Comparison of ENCODE assay signal across 35 cellular contexts in the genomic region with DNA sequence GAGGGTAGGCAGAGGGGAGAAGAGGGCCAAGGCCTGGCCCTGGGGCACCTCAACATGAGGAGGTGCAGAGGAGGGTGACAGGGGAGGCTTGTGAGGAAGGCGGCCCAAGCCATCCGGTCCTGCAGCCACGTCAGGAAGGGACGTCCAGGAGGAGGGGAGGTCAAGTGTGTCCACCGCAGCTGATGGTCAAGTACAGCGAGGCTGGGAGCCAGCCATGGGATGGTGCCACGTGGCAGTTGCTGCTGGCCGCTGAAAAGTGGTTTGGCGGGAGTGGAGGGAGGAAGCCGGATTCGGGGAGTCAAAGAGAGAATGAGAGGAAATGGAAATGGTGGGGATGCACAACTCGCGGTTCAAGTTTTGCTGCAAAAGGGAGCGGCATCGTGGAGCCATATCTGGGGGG. TPM values are rescaled to one million over a fixed set of nuclear protein-coding genes. Genes with fewer than 3 reads are reported as not detected.
DNase-seq lines count a peak whose midpoint lies in the region; ATAC-seq and TF ChIP-seq lines count a peak whose summit lies in the region.
"Had no signal": no experiment of that assay in that cellular context is flagged by ENCODE, and none has a peak within 500 bp of the region (broad histone marks: within the 10 kb centered on the region; RNA-seq: fewer than 3 reads in every experiment).

No MANE protein-coding gene starts in this region.

- H3K27me3 ChIP-seq in trophoblast cell (ENCODE audit: insufficient read depth, low read length) (no peaks in the 10 kb centered on the region), prostate gland (replicated peaks; ENCODE audit: insufficient read depth) (no peaks in the 10 kb centered on the region)
- H3K27me3 ChIP-seq: body of pancreas, pancreas, right lobe of liver, SJCRH30, upper lobe of left lung had no signal

- DNase-seq in left cardiac atrium (peak; percentile 36), cardiac septum (ENCODE audit: low spot score) (no peak), head of caudate nucleus (peak in 41 of 42 donors; percentile 42 to 89 (median 69)), trophoblast cell (no peak), activated gamma-delta T cell treated with Interleukin-2 at 50 U/mL for 16 hours (no peak), prostate gland (ENCODE audit: low spot score) (no peak), DMS153 (lab: John Stamatoyannopoulos, UW) (no peak)
- DNase-seq: activated CD4-positive, alpha-beta memory T cell treated with anti-CD3 and anti-CD28 coated beads, Interleukin-2, amount 10 ng/mL, durations not matched to agents 7 days and 5 days; activated CD8-positive, alpha-beta memory T cell treated with anti-CD3 and anti-CD28 coated beads, Interleukin-2, amount 50 U/mL, for 4 hours; activated naive CD4-positive, alpha-beta T cell treated with anti-CD3 and anti-CD28 coated beads for 36 hours; body of pancreas; Calu3; CD4-positive, CD25-positive, alpha-beta regulatory T cell; DMS79 treated with DMSO at 0.1 percent for 48 hours; effector CD4-positive, alpha-beta T cell; GF-D8; IMR-90; islet precursor cell; lower lobe of right lung; NCI-H1436; NCI-H2081; NCI-H2227 treated with DMSO at 0.1 percent for 48 hours; NCI-H526; pancreas; right lobe of liver; SJCRH30; stomach; SW 1271; upper lobe of left lung had no signal

- H3K4me1 ChIP-seq in trophoblast cell (ENCODE audit: control insufficient read depth in 1 of 2, insufficient read depth in 2 of 2, low read length in 2 of 2) (peaks cover 18 to 28% of the 10 kb centered on the region in 2 experiments), prostate gland (replicated peaks) (no peaks in the 10 kb centered on the region)
- H3K4me1 ChIP-seq: body of pancreas, lower lobe of right lung, pancreas, right lobe of liver, SJCRH30, upper lobe of left lung had no signal

- H4K8ac ChIP-seq in trophoblast cell (ENCODE audit: low read depth, low read length) = no peak overlapping the region

- peak; percentile 15 to 17 for ATAC-seq in left cardiac atrium
- no peak for ATAC-seq in HG03025 (IDR thresholded peaks at IDR 0.05; ENCODE audit: low FRiP score, unreplicated experiment)
- ATAC-seq: body of pancreas; GM23338; natural killer cell treated with Interleukin-12 subunit alpha and Interleukin-12 subunit beta and Interleukin-15 and Interleukin-18, amount 100 ng/mL, for 72 hours; pancreas; right lobe of liver had no signal

- H3K4me3 ChIP-seq in trophoblast cell (ENCODE audit: low read depth, low read length) (no peak overlapping the region), prostate gland (no peak overlapping the region)
- H3K4me3 ChIP-seq: body of pancreas, GM23338, lower lobe of right lung, pancreas, right lobe of liver, SJCRH30, stomach, upper lobe of left lung had no signal

- no peak overlapping the region for H3K9ac ChIP-seq in trophoblast cell (ENCODE audit: low read length)

- H3K79me1 ChIP-seq in trophoblast cell (ENCODE audit: low read length) = peaks cover 2% of the 10 kb centered on the region

- no peak overlapping the region for H3K4me2 ChIP-seq in trophoblast cell (ENCODE audit: low read length)
- H3K4me2 ChIP-seq: GM23338 had no signal

- H3K18ac ChIP-seq in trophoblast cell (ENCODE audit: low read length) = no peak overlapping the region

- H3K4ac ChIP-seq in trophoblast cell (ENCODE audit: low read depth, low read length) = no peak overlapping the region

- no peaks in the 10 kb centered on the region for H3K9me3 ChIP-seq in trophoblast cell (ENCODE audit: insufficient read depth, low read depth, low read length)
- no peaks in the 10 kb centered on the region for H3K9me3 ChIP-seq in prostate gland
- H3K9me3 ChIP-seq: body of pancreas, lower lobe of right lung, pancreas, right lobe of liver, SJCRH30, stomach, upper lobe of left lung had no signal

- H2BK5ac ChIP-seq in trophoblast cell (ENCODE audit: low read depth, low read length, poor library complexity) = no peak overlapping the region

- H3K14ac ChIP-seq in trophoblast cell (ENCODE audit: low read length) = no peak overlapping the region

- WGBS in trophoblast cell (ENCODE audit: extremely low coverage, insufficient coverage, insufficient read length) = no CpG with 5 or more reads among the region's 15 CpGs
- 85% methylated on average over 15 of the region's 15 CpGs for WGBS in prostate gland

- H3K79me2 ChIP-seq in trophoblast cell (ENCODE audit: control insufficient read depth, insufficient read depth, low read length, poor library complexity) = no peaks in the 10 kb centered on the region

- H3K23ac ChIP-seq in trophoblast cell (ENCODE audit: low read length) = no peak overlapping the region

- no peak for TF ChIP-seq CTCF in prostate gland (IDR thresholded peaks at IDR 0.05)

- no peak overlapping the region for H4K12ac ChIP-seq in trophoblast cell (ENCODE audit: low read depth, low read length)

- no peak overlapping the region for H2BK120ac ChIP-seq in trophoblast cell (ENCODE audit: insufficient read depth, low read length, poor library complexity)

- no peak overlapping the region for H4K91ac ChIP-seq in trophoblast cell (ENCODE audit: low read depth, low read length)

- H3K27ac ChIP-seq in trophoblast cell (ENCODE audit: low read depth, low read length) = no peak overlapping the region
- H3K27ac ChIP-seq in prostate gland = no peak overlapping the region
- H3K27ac ChIP-seq: body of pancreas, lower lobe of right lung, pancreas, right lobe of liver, SJCRH30, upper lobe of left lung had no signal

- H2AFZ ChIP-seq in trophoblast cell (ENCODE audit: insufficient read depth, low read length, poor library complexity) = no peak overlapping the region
- H2AFZ ChIP-seq: GM23338 had no signal

- H2AK5ac ChIP-seq in trophoblast cell (ENCODE audit: low read length) = no peak overlapping the region

- peak overlapping the region; percentile 1 for H2BK12ac ChIP-seq in trophoblast cell (ENCODE audit: low read length)

- H3K36me3 ChIP-seq in trophoblast cell (ENCODE audit: control insufficient read depth in 1 of 2, insufficient read depth in 2 of 2, low read length in 2 of 2) (no peaks in the 10 kb centered on the region), prostate gland (no peaks in the 10 kb centered on the region)
- H3K36me3 ChIP-seq: lower lobe of right lung, pancreas, right lobe of liver, SJCRH30, stomach, upper lobe of left lung had no signal

- intact Hi-C loops in left cardiac atrium (cut with DNase I) = no loop called here
- intact Hi-C loops in cardiac septum (cut with DNase I) = no loop called here
- intact Hi-C loops in head of caudate nucleus (cut with DNase I) = no loop called here
- intact Hi-C loops in prostate gland (cut with DNase I) = no loop called here

- TF ChIP-seq POLR2A in prostate gland (IDR thresholded peaks at IDR 0.05) = no peak

RNA-seq across cellular contexts. Expression of gene PRIMA1, which starts 41.2 kb away (rescaled TPM):
- total RNA-seq in left cardiac atrium = 1 to 10 TPM; 3.6 to 3.9 TPM
- total RNA-seq in cardiac septum = 2.3 TPM
- 0.18 and 0.21 TPM in 2 replicates for polyA plus RNA-seq in trophoblast cell (2013)
- total RNA-seq in prostate gland = 1 to 10 TPM; 3.6 to 9.8 TPM
- total RNA-seq: A172; activated CD4-positive, alpha-beta memory T cell treated with anti-CD3 and anti-CD28 coated beads, Interleukin-2, amount 10 ng/mL, durations not matched to agents 7 days and 5 days; activated naive CD4-positive, alpha-beta T cell treated with anti-CD3 and anti-CD28 coated beads for 36 hours; activated T-helper 1 cell treated with anti-CD3 and anti-CD28 coated beads, Interleukin-12 subunit alpha, Interleukin-12 subunit beta, Interleukin-2, Interleukin-4 antibody, amounts not matched to agents 30 ng/mL and 10 ng/mL and 1 ng/mL, durations not matched to agents 14 hours and 24 hours and 36 hours; Calu3; CD4-positive, CD25-positive, alpha-beta regulatory T cell; IMR-90; LHCN-M2; natural killer cell treated with Interleukin-12 subunit alpha and Interleukin-12 subunit beta and Interleukin-15 and Interleukin-18, amount 100 ng/mL, for 72 hours; SJCRH30 had no signal
- polyA plus RNA-seq: CD4-positive, CD25-positive, alpha-beta regulatory T cell; IMR-90 had no signal

Comparison
In these comparisons a context has a peak if more than half of its experiments do, and no peak if none do; other contexts are left out.
1. DNase-seq: peak in left cardiac atrium (single experiment) and head of caudate nucleus (41 of 42); none in cardiac septum (single experiment), trophoblast cell (0 of 2), activated gamma-delta T cell treated with Interleukin-2 at 50 U/mL for 16 hours (single experiment), prostate gland (single experiment) and DMS153 (single experiment).